In the genomic region with DNA sequence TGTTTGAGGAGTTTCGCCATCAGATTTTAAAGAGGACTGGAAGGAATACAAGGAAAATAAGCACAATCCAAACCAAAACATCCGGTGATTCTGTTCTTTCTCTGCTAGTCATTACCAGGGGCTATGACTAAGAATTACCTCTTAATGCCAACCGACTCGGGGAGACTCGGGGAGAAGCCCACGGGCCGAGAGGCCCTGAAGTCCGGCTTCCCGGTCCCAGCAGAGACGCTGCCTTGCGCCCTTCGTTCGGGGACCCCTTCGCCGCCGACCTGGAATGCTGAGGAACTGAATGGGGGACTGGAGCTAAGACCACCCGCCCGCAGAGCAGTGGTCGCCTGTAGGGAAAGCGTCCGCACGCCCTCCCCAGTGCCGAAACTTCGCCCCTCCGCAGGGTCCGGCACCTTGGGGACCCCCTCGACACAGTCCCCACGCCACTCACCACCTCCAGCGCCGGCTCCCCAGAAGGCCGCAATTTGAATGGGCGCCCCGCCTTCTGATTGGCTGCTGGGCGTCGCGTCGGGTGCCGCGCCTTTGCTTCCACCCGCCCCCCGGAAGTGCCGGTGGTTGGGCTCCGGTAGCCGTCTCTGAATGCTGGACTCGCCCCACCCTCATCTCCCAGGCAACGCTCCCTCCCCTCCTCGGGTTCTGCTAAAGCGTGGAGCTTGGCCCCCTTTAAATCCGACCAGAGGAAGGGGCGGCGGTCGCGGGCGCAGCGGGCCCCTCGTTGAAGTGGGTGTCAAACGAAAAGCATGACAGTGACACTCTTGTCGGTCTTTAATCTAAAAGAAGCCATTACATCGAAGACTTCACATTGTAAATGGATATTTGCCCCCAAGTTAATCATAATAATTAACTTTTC, we compare ENCODE assay signal across 8 cellular contexts. TPM values are rescaled to one million over a fixed set of nuclear protein-coding genes. Genes with fewer than 3 reads are reported as not detected.
A peak's percentile ranks its signal among the peaks of the same experiment; 100 is the strongest.
DNase-seq lines count a peak whose midpoint lies in the region; ATAC-seq and TF ChIP-seq lines count a peak whose summit lies in the region.

A gene with protein sequence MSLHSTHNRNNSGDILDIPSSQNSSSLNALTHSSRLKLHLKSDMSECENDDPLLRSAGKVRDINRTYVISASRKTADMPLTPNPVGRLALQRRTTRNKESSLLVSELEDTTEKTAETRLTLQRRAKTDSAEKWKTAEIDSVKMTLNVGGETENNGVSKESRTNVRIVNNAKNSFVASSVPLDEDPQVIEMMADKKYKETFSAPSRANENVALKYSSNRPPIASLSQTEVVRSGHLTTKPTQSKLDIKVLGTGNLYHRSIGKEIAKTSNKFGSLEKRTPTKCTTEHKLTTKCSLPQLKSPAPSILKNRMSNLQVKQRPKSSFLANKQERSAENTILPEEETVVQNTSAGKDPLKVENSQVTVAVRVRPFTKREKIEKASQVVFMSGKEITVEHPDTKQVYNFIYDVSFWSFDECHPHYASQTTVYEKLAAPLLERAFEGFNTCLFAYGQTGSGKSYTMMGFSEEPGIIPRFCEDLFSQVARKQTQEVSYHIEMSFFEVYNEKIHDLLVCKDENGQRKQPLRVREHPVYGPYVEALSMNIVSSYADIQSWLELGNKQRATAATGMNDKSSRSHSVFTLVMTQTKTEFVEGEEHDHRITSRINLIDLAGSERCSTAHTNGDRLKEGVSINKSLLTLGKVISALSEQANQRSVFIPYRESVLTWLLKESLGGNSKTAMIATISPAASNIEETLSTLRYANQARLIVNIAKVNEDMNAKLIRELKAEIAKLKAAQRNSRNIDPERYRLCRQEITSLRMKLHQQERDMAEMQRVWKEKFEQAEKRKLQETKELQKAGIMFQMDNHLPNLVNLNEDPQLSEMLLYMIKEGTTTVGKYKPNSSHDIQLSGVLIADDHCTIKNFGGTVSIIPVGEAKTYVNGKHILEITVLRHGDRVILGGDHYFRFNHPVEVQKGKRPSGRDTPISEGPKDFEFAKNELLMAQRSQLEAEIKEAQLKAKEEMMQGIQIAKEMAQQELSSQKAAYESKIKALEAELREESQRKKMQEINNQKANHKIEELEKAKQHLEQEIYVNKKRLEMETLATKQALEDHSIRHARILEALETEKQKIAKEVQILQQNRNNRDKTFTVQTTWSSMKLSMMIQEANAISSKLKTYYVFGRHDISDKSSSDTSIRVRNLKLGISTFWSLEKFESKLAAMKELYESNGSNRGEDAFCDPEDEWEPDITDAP (N-terminal part only) (minus strand): TSS at position 479 of the 859 bp plus-strand sequence. CDS start 2,028 bp downstream, outside the sequence.

- WGBS in thyroid gland, 2 donors: 0 to 2% methylated on average over 27 to 48 of the region's 59 CpGs

- intact Hi-C loops in thyroid gland (cut with DNase I): loop anchor here (10.0 kb wide), 1 partner anchor 114 kb away; a partner anchor contains a TSS

- peak; percentile 38 for TF ChIP-seq POLR2A in NB4 (IDR thresholded peaks at IDR 0.05; ENCODE audit: extremely low read depth, insufficient read length)
- TF ChIP-seq POLR2A in thyroid gland (IDR thresholded peaks at IDR 0.05): no peak

- no peaks in the 10 kb centered on the region for H3K9me3 Mint-ChIP-seq in osteocyte (ENCODE audit: unreplicated experiment)

- H3K4me3 ChIP-seq in GM06990 (replicated peaks; ENCODE audit: low read depth, low read length) (peak within 1 kb of the TSS; percentile 82), NB4 (ENCODE audit: low read depth, low read length) (peak within 1 kb of the TSS; percentile 78), thyroid gland (replicated peaks in 1 of 3) (peak within 1 kb of the TSS in 2 of 3 donors; percentile 47 to 81)

- peak within 1 kb of the TSS; percentile 92 for H3K27ac Mint-ChIP-seq in osteocyte (ENCODE audit: unreplicated experiment)

- H3K9me3 ChIP-seq in thyroid gland: no peaks in the 10 kb centered on the region

- TF ChIP-seq CTCF in GM06990 (IDR thresholded peaks at IDR 0.05; ENCODE audit: insufficient read depth, low read length, poor library complexity, severe bottlenecking) (no peak), NB4 (IDR thresholded peaks at IDR 0.05; ENCODE audit: low read depth, low read length) (no peak), osteocyte (IDR thresholded peaks at IDR 0.05) (no peak), thyroid gland (IDR thresholded peaks at IDR 0.05) (no peak)

- DNase-seq in GM06990 (ENCODE audit: extremely low read depth, insufficient read length) (peak; percentile 94), NB4 (ENCODE audit: low read depth) (peak; percentile 97), SK-N-DZ (ENCODE audit: low spot score) (peak; percentile 90), glomerular visceral epithelial cell (ENCODE audit: extremely low spot score) (peak; percentile 92), osteocyte (ENCODE audit: extremely low spot score, unreplicated experiment) (peak; percentile 96), thyroid gland (peak; percentile 93)
- DNase-seq in activated naive CD4-positive, alpha-beta T cell treated with Interleukin-2 at 50 U/mL for 16 hours: peak; percentile 93

- peak within 1 kb of the TSS; percentile 95 for H3K4me3 Mint-ChIP-seq in osteocyte (ENCODE audit: unreplicated experiment)

- H3K27ac ChIP-seq in thyroid gland: no peak within 1 kb of the TSS

- no peaks in the 10 kb centered on the region for H3K27me3 Mint-ChIP-seq in osteocyte (ENCODE audit: unreplicated experiment)

- H3K27me3 ChIP-seq in GM06990 (replicated peaks; ENCODE audit: control insufficient read depth, insufficient read depth, low read length): no peaks in the 10 kb centered on the region
- no peaks in the 10 kb centered on the region for H3K27me3 ChIP-seq in thyroid gland

- H3K4me1 ChIP-seq in thyroid gland: peaks cover 0 to 7% of the 10 kb centered on the region in 2 donors

- H3K36me3 ChIP-seq in GM06990 (ENCODE audit: control insufficient read depth, insufficient read depth, low read length) (no peaks in the 10 kb centered on the region), thyroid gland (no peaks in the 10 kb centered on the region)

- H3K4me1 Mint-ChIP-seq in osteocyte (ENCODE audit: unreplicated experiment): peaks cover 28% of the 10 kb centered on the region

- H3K36me3 Mint-ChIP-seq in osteocyte (ENCODE audit: unreplicated experiment): no peaks in the 10 kb centered on the region

- ATAC-seq in HG02571 (IDR thresholded peaks at IDR 0.05; ENCODE audit: unreplicated experiment): peak; percentile 95

RNA-seq across cellular contexts. Expression of the gene that starts here (rescaled TPM):
- polyA plus RNA-seq in SK-N-DZ (2014; cell fraction: cytosol; rRNA removed): 17.8 and 18.2 TPM in 2 replicates
- 10.5 and 11.7 TPM in 2 replicates for polyA plus RNA-seq in SK-N-DZ (2014; cell fraction: nucleus; rRNA removed)
- total RNA-seq in osteocyte (2.6 and 2.8 TPM in 2 replicates), thyroid gland (under 1 TPM; 0.05 to 0.42 (median 0.18) TPM)

Comparison
In these comparisons a context has a peak if more than half of its experiments do, and no peak if none do; other contexts are left out.
1. Peak in DNase-seq and H3K4me3 ChIP-seq in thyroid gland; RNA of the gene not detected or under 1 TPM.